In the genomic region with DNA sequence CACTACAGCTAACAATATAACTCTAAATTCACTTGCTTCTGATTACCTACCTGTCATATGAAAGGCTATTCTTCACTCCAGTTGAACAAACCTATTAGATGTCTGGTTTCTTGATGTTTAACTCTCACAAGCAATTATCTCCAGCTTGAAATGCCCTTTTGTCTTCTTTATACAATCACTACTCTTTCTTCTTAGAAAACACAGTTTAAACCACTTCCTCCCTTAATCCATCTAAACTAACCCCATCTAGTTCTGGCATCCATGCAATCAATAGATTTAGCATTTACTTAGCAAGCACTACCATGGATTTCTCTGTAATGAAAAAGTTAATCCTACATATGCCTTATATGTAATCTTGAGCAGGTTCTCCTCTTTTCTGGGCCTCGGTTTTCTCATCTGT, we compare ENCODE assay signal across 22 cellular contexts.
"Had no signal": no experiment of that assay in that cellular context is flagged by ENCODE, and none has a peak within 500 bp of the region (broad histone marks: within the 10 kb centered on the region; RNA-seq: fewer than 3 reads in every experiment).

No MANE protein-coding gene starts in this region.

- H3K27me3 ChIP-seq: adrenal gland, ascending aorta, brain microvascular endothelial cell, hepatocyte, transverse colon had no signal

- H3K27ac ChIP-seq: adrenal gland, ascending aorta, brain microvascular endothelial cell, hepatocyte, lower lobe of right lung, transverse colon had no signal

- H2AFZ ChIP-seq: hepatocyte had no signal

- H3K4me2 ChIP-seq: hepatocyte had no signal

- H3K4me3 ChIP-seq: adrenal gland, ascending aorta, hepatocyte, lower lobe of right lung, mucosa of descending colon, transverse colon had no signal

- H3K27ac Mint-ChIP-seq: activated naive CD4-positive, alpha-beta T cell treated with anti-CD3 and anti-CD28 coated beads, Interleukin-2, amount 10 ng/mL, durations not matched to agents 7 days and 5 days; stimulated activated naive B cell treated with anti-CD40 and anti-IgM and Interleukin-4, amounts not matched to agents 10 μg/mL and 1 μg/mL and 100 μg/mL, for 72 hours had no signal

- ATAC-seq: lower lobe of right lung; mucosa of descending colon; sciatic nerve; stimulated activated naive B cell treated with anti-CD40 and anti-IgM and Interleukin-4, amounts not matched to agents 10 μg/mL and 1 μg/mL and 100 μg/mL, for 72 hours had no signal

- DNase-seq: activated CD4-positive, alpha-beta T cell treated with anti-CD3 and anti-CD28 coated beads for 4 hours; activated CD4-positive, CD25-positive, alpha-beta regulatory T cell; activated effector memory CD4-positive, alpha-beta T cell treated with Interleukin-2 at 50 U/mL for 16 hours; activated naive CD4-positive, alpha-beta T cell treated with anti-CD3 and anti-CD28 coated beads, Interleukin-2, amount 10 ng/mL, durations not matched to agents 7 days and 5 days; activated T-cell treated with anti-CD3 and anti-CD28 coated beads, Interleukin-2, amount 50 U/mL, for 48 hours; brain microvascular endothelial cell; effector memory CD4-positive, alpha-beta T cell; glutamatergic neuron; immature natural killer cell; lower lobe of right lung; mesendoderm; mucosa of descending colon; small intestine; stimulated activated CD4-positive, alpha-beta T cell treated with anti-CD3 and anti-CD28 coated beads, Interleukin-2, amount 100 ng/mL, for 24 hours; stimulated activated naive B cell treated with anti-CD40 and anti-IgM and Interleukin-4, amounts not matched to agents 10 μg/mL and 1 μg/mL and 100 μg/mL, for 72 hours; transverse colon had no signal

- H3K4me3 Mint-ChIP-seq: activated naive CD4-positive, alpha-beta T cell treated with anti-CD3 and anti-CD28 coated beads, Interleukin-2, amount 10 ng/mL, durations not matched to agents 7 days and 5 days; central memory CD8-positive, alpha-beta T cell; immature natural killer cell; neural crest cell; stimulated activated naive B cell treated with anti-CD40 and anti-IgM and Interleukin-4, amounts not matched to agents 10 μg/mL and 1 μg/mL and 100 μg/mL, for 72 hours had no signal

- H3K9me3 Mint-ChIP-seq: central memory CD8-positive, alpha-beta T cell; immature natural killer cell had no signal

- H3K27me3 Mint-ChIP-seq: activated naive CD4-positive, alpha-beta T cell treated with anti-CD3 and anti-CD28 coated beads, Interleukin-2, amount 10 ng/mL, durations not matched to agents 7 days and 5 days; central memory CD8-positive, alpha-beta T cell; stimulated activated naive B cell treated with anti-CD40 and anti-IgM and Interleukin-4, amounts not matched to agents 10 μg/mL and 1 μg/mL and 100 μg/mL, for 72 hours had no signal

- H3K9me3 ChIP-seq: adrenal gland, ascending aorta, lower lobe of right lung, mucosa of descending colon, transverse colon had no signal

- H3K36me3 ChIP-seq: adrenal gland, ascending aorta, brain microvascular endothelial cell, transverse colon had no signal
